In genomic region chr11:70930215-70930614, GRCh38 we compare ENCODE assay signal across 11 cellular contexts.
"Had no signal": no experiment of that assay in that cellular context is flagged by ENCODE, and none has a peak within 500 bp of the region (broad histone marks: within the 10 kb centered on the region; RNA-seq: fewer than 3 reads in every experiment).

No MANE protein-coding gene starts in this region.

- ATAC-seq: GM23338, HCT116 had no signal

- H3K4me2 ChIP-seq: GM23338 had no signal

- FAIRE-seq: H1, H54 had no signal

- H3K27ac Mint-ChIP-seq: GM23338, H9, HFFc6 had no signal

- H3K4me3 ChIP-seq: GM23248, GM23338, HAP-1 had no signal

- H3K9me3 ChIP-seq: HAP-1 had no signal

- DNase-seq: GM23248, GOT3, H7, H9, HCEC 1CT, HFFc6 had no signal

- H3K4me3 Mint-ChIP-seq: GM23338, H9, HFFc6 had no signal

- H3K36me3 ChIP-seq: HAP-1 had no signal

- H2AFZ ChIP-seq: GM23248, GM23338 had no signal

- H3K4me1 ChIP-seq: HAP-1 had no signal

- H3K9ac ChIP-seq: GM23248 had no signal

- H3K27ac ChIP-seq: GM23248 had no signal
